In the genomic region with DNA sequence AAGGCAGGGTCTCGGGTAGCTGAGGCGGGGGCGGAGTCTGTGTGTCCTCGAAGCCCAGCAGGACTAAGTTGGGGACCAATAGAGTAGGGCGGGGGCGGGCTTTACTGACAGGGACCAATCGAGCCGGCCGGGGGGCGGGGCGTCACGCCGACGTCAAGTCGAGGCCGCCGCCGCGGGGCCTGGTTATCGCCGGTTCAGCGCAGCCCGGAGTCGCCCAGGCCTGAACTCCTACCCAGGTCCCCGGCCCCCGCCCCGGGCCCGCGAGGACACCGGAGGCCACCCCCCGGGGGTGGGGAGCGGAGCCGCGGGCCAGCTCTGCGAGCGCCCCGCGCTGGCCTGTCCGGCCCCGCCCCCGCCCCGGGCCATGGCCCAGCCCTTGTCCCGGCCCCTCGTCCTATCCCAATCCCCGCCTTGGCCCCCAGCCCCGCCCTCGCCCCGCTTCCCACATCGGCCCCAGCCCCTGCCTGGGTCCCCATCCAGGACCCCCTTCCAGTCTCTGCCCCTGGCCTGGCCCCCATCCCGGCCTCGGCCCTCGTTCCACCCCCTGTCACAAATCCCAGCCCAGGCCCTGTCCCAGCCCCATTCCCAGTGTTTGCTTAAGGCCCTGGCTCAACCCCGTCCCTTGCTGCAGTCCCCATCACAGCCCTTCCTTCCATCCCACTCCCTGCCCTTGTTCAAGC, we compare ENCODE assay signal across 8 cellular contexts. TPM values are rescaled to one million over a fixed set of nuclear protein-coding genes. Genes with fewer than 3 reads are reported as not detected.
A peak's percentile ranks its signal among the peaks of the same experiment; 100 is the strongest.
DNase-seq lines count a peak whose midpoint lies in the region; TF ChIP-seq lines count a peak whose summit lies in the region.

A gene with protein sequence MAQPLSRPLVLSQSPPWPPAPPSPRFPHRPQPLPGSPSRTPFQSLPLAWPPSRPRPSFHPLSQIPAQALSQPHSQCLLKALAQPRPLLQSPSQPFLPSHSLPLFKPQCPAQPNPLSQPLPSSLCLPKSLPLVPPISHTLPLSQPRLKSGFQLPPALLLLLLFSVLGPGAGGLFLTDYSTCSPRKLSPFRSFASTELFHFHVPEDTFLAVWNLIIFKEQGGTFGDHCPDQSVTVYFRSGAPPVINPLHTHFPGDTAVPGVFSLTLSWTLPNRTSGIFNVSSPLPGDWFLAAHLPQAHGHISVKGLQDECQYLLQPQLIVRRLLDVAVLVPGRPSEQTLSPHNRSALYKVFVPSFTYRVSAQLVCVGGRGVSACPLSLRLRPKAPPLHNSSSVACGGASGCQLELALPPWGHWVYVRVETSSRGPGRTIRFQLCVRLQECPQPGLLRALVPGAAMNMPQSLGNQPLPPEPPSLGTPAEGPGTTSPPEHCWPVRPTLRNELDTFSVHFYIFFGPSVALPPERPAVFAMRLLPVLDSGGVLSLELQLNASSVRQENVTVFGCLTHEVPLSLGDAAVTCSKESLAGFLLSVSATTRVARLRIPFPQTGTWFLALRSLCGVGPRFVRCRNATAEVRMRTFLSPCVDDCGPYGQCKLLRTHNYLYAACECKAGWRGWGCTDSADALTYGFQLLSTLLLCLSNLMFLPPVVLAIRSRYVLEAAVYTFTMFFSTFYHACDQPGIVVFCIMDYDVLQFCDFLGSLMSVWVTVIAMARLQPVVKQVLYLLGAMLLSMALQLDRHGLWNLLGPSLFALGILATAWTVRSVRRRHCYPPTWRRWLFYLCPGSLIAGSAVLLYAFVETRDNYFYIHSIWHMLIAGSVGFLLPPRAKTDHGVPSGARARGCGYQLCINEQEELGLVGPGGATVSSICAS (plus strand): TSS at position 145 of the 680 bp plus-strand sequence. CDS start 220 bp downstream, at position 365.

- peak within 1 kb of the TSS; percentile 95 for H3K4me3 Mint-ChIP-seq in stimulated activated naive CD8-positive, alpha-beta T cell treated with anti-CD3 and anti-CD28 coated beads, Interleukin-15, Interleukin-2, amounts not matched to agents 100 ng/mL and 50 ng/mL, for 24 hours

- no peaks in the 10 kb centered on the region for H3K36me3 Mint-ChIP-seq in stimulated activated naive CD8-positive, alpha-beta T cell treated with anti-CD3 and anti-CD28 coated beads, Interleukin-15, Interleukin-2, amounts not matched to agents 100 ng/mL and 50 ng/mL, for 24 hours (ENCODE audit: low read depth)

- peak within 1 kb of the TSS; percentile 91 for H3K27ac Mint-ChIP-seq in stimulated activated naive CD8-positive, alpha-beta T cell treated with anti-CD3 and anti-CD28 coated beads, Interleukin-15, Interleukin-2, amounts not matched to agents 100 ng/mL and 50 ng/mL, for 24 hours

- no peaks in the 10 kb centered on the region for H3K27me3 Mint-ChIP-seq in stimulated activated naive CD8-positive, alpha-beta T cell treated with anti-CD3 and anti-CD28 coated beads, Interleukin-15, Interleukin-2, amounts not matched to agents 100 ng/mL and 50 ng/mL, for 24 hours

- H3K36me3 ChIP-seq in Loucy (ENCODE audit: insufficient read depth, low read length) (no peaks in the 10 kb centered on the region), neural cell (ENCODE audit: insufficient read depth, low read length) (no peaks in the 10 kb centered on the region)

- peak within 1 kb of the TSS; percentile 67 for H3K27ac ChIP-seq in RWPE1
- peak within 1 kb of the TSS; percentile 61 for H3K27ac ChIP-seq in neural cell (ENCODE audit: low read length)

- POLR2A ChIA-PET in RWPE1 (lab: Yijun Ruan, JAX; ENCODE audit: low non-redundant PET), result interaction anchor here (0.6 kb wide), 2 partner anchors 39 to 96 kb away, joined by 3 to 4 read pairs; no protein-coding TSS in a partner anchor

- H2AFZ ChIP-seq in Loucy (ENCODE audit: low read length) (peak within 1 kb of the TSS; percentile 99), neural cell (ENCODE audit: low read depth, low read length) (peak within 1 kb of the TSS; percentile 83)

- H3K9me3 ChIP-seq in Loucy (ENCODE audit: insufficient read depth, low read depth, low read length) (no peaks in the 10 kb centered on the region), neural cell (ENCODE audit: low read length) (no peaks in the 10 kb centered on the region)

- TF ChIP-seq CTCF in Loucy (conservative IDR thresholded peaks at IDR 0.05; ENCODE audit: low read length), result no peak
- TF ChIP-seq CTCF in RWPE1 (conservative IDR thresholded peaks at IDR 0.05; ENCODE audit: low read depth), result no peak
- no peak for TF ChIP-seq CTCF in fibroblast of villous mesenchyme (IDR thresholded peaks at IDR 0.05; ENCODE audit: insufficient read depth, low read depth, low read length)
- TF ChIP-seq CTCF in neural cell (IDR thresholded peaks at IDR 0.05; ENCODE audit: poor library complexity, severe bottlenecking), result no peak

- H3K9ac ChIP-seq in Loucy (ENCODE audit: low read depth, low read length, poor library complexity, severe bottlenecking) (peak within 1 kb of the TSS; percentile 79), neural cell (ENCODE audit: low read length) (peak within 1 kb of the TSS; percentile 91)

- TF ChIP-seq RAD21 in neural cell (conservative IDR thresholded peaks at IDR 0.05), result no peak

- H3K4me1 Mint-ChIP-seq in stimulated activated naive CD8-positive, alpha-beta T cell treated with anti-CD3 and anti-CD28 coated beads, Interleukin-15, Interleukin-2, amounts not matched to agents 100 ng/mL and 50 ng/mL, for 24 hours (ENCODE audit: low read depth), result peaks cover 30% of the 10 kb centered on the region

- DNase-seq in DMS53 (lab: John Stamatoyannopoulos, UW) (peak; percentile 94), H4 (ENCODE audit: low spot score) (peak; percentile 91), RWPE1 (ENCODE audit: low spot score) (peak; percentile 96), fibroblast of villous mesenchyme (ENCODE audit: low read depth) (peak; percentile 92)
- peak; percentile 90 for DNase-seq in activated effector memory CD4-positive, alpha-beta T cell treated with Interleukin-2 at 50 U/mL for 16 hours

- H3K4me1 ChIP-seq in Loucy (ENCODE audit: insufficient read depth, low read length, poor library complexity, severe bottlenecking), result peaks cover 54% of the 10 kb centered on the region

- H3K27me3 ChIP-seq in Loucy (ENCODE audit: insufficient read depth, low read length, poor library complexity, severe bottlenecking) (no peaks in the 10 kb centered on the region), neural cell (ENCODE audit: insufficient read depth, low read depth, low read length) (no peaks in the 10 kb centered on the region)

- CTCF ChIA-PET in RWPE1 (lab: Yijun Ruan, JAX), result interaction anchor here (0.5 to 0.7 kb wide), 2 partner anchors 95 kb away, joined by 3 read pairs; no protein-coding TSS in a partner anchor

- TF ChIP-seq EP300 in neural cell (conservative IDR thresholded peaks at IDR 0.05; ENCODE audit: poor library complexity, severe bottlenecking), result no peak

- no peaks in the 10 kb centered on the region for H3K9me3 Mint-ChIP-seq in stimulated activated naive CD8-positive, alpha-beta T cell treated with anti-CD3 and anti-CD28 coated beads, Interleukin-15, Interleukin-2, amounts not matched to agents 100 ng/mL and 50 ng/mL, for 24 hours

- H3F3A ChIP-seq in Loucy (ENCODE audit: low read depth), result no peaks in the 10 kb centered on the region
- no peaks in the 10 kb centered on the region for H3F3A ChIP-seq in neural cell (ENCODE audit: insufficient read depth, low read length, poor library complexity, severe bottlenecking)

- peak within 1 kb of the TSS; percentile 84 for H3K4me3 ChIP-seq in Loucy (ENCODE audit: low read length, poor library complexity, severe bottlenecking)
- H3K4me3 ChIP-seq in fibroblast of villous mesenchyme (ENCODE audit: low read depth, low read length), result peak within 1 kb of the TSS; percentile 72
- peak within 1 kb of the TSS; percentile 83 for H3K4me3 ChIP-seq in neural cell (ENCODE audit: low read length)

- H3K4me2 ChIP-seq in Loucy (ENCODE audit: low read depth, low read length, poor library complexity, severe bottlenecking) (peak within 1 kb of the TSS; percentile 95), neural cell (ENCODE audit: low read length) (peak within 1 kb of the TSS; percentile 84)

- no peaks in the 10 kb centered on the region for H3K79me2 ChIP-seq in Loucy (ENCODE audit: insufficient read depth, low read length)
- peaks cover 14% of the 10 kb centered on the region for H3K79me2 ChIP-seq in neural cell (replicated peaks; ENCODE audit: insufficient read depth, low read length)

- H4K20me1 ChIP-seq in Loucy (ENCODE audit: insufficient read depth, low read length, poor library complexity, severe bottlenecking) (no peaks in the 10 kb centered on the region), neural cell (ENCODE audit: insufficient read depth) (no peaks in the 10 kb centered on the region)

- H3K9me2 ChIP-seq in Loucy (replicated peaks; ENCODE audit: low read depth, low read length) (no peaks in the 10 kb centered on the region), neural cell (ENCODE audit: insufficient read depth, low read length) (no peaks in the 10 kb centered on the region)

TF ChIP-seq in neural cell, 6 proteins besides CTCF, POLR2A, EP300 and RAD21 (continues in another document):
- no peak for TF ChIP-seq MXI1 (conservative IDR thresholded peaks at IDR 0.05; ENCODE audit: poor library complexity, severe bottlenecking)
- TF ChIP-seq, protein P1, sequence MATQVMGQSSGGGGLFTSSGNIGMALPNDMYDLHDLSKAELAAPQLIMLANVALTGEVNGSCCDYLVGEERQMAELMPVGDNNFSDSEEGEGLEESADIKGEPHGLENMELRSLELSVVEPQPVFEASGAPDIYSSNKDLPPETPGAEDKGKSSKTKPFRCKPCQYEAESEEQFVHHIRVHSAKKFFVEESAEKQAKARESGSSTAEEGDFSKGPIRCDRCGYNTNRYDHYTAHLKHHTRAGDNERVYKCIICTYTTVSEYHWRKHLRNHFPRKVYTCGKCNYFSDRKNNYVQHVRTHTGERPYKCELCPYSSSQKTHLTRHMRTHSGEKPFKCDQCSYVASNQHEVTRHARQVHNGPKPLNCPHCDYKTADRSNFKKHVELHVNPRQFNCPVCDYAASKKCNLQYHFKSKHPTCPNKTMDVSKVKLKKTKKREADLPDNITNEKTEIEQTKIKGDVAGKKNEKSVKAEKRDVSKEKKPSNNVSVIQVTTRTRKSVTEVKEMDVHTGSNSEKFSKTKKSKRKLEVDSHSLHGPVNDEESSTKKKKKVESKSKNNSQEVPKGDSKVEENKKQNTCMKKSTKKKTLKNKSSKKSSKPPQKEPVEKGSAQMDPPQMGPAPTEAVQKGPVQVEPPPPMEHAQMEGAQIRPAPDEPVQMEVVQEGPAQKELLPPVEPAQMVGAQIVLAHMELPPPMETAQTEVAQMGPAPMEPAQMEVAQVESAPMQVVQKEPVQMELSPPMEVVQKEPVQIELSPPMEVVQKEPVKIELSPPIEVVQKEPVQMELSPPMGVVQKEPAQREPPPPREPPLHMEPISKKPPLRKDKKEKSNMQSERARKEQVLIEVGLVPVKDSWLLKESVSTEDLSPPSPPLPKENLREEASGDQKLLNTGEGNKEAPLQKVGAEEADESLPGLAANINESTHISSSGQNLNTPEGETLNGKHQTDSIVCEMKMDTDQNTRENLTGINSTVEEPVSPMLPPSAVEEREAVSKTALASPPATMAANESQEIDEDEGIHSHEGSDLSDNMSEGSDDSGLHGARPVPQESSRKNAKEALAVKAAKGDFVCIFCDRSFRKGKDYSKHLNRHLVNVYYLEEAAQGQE (IDR thresholded peaks at IDR 0.05; ENCODE audit: borderline replicate concordance), result no peak
- TF ChIP-seq TAF1 (IDR thresholded peaks at IDR 0.05; ENCODE audit: low read depth), result peak; percentile 73

RNA-seq across cellular contexts. Expression of the gene that starts here (rescaled TPM):
- total RNA-seq in H4 (2014; rRNA removed; shearing (Covaris generic)), result 2.1 and 4.2 TPM in 2 replicates
- 0.86 and 1.9 TPM in 2 replicates for total RNA-seq in fibroblast of villous mesenchyme
- 12.7 and 12.9 TPM in 2 replicates for polyA plus RNA-seq in neural cell
- polyA minus RNA-seq in neural cell, result 15.6 and 18.2 TPM in 2 replicates

Comparison
In these comparisons a context has a peak if more than half of its experiments do, and no peak if none do; other contexts are left out.
1. Peak in every context shown above with its lines: DNase-seq, H3K4me3 ChIP-seq and H3K27ac ChIP-seq.